Comparison of ENCODE assay signal across 1 cellular context in the genomic region with DNA sequence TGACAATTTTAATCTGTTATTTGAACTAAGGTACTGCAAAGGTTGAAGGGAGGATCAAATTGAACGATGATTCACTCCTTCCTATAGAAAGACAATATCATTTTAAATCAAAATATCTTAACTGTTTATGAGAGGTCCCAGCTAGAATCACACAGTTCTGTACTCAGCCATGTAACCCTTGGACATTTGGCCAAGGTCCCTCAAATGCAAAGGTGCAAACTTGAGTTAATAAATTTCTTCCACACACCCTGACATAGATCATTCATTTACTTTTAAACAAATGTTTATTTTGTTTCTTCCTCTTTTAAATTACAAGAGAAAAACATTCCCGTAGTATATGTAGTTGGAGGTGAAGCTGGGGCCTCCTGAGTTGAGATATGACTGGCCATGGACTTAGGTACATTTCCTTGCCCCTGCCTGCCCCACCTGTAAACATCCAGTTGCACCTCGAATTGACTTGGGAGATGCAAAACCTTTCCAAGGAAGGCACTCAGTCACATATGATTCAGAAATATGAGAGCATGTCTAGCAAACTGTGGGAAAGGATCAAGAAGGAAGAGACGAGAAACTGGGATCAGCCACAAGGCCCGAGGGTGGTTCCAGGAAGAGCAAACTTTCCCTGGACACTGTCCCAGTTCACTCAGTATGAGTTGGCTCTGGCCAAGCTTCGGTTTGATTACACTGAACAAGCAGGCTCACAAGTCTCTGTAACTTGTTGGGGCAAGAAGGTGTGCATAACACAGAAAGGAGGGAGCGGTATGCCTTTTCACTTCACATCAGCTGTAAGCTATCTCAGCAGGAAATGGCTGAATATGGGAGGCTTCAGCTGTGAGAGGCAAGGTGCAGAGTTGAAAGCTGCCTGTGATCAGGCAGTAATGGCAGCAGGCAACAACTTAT.
TF ChIP-seq lines count a peak whose summit lies in the region.

No MANE protein-coding gene starts in this region.

TF ChIP-seq in GM12878, 131 proteins besides CTCF, POLR2A, EP300 and RAD21 (continued from another document):
- TF ChIP-seq, protein P1, sequence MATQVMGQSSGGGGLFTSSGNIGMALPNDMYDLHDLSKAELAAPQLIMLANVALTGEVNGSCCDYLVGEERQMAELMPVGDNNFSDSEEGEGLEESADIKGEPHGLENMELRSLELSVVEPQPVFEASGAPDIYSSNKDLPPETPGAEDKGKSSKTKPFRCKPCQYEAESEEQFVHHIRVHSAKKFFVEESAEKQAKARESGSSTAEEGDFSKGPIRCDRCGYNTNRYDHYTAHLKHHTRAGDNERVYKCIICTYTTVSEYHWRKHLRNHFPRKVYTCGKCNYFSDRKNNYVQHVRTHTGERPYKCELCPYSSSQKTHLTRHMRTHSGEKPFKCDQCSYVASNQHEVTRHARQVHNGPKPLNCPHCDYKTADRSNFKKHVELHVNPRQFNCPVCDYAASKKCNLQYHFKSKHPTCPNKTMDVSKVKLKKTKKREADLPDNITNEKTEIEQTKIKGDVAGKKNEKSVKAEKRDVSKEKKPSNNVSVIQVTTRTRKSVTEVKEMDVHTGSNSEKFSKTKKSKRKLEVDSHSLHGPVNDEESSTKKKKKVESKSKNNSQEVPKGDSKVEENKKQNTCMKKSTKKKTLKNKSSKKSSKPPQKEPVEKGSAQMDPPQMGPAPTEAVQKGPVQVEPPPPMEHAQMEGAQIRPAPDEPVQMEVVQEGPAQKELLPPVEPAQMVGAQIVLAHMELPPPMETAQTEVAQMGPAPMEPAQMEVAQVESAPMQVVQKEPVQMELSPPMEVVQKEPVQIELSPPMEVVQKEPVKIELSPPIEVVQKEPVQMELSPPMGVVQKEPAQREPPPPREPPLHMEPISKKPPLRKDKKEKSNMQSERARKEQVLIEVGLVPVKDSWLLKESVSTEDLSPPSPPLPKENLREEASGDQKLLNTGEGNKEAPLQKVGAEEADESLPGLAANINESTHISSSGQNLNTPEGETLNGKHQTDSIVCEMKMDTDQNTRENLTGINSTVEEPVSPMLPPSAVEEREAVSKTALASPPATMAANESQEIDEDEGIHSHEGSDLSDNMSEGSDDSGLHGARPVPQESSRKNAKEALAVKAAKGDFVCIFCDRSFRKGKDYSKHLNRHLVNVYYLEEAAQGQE (IDR thresholded peaks at IDR 0.05; ENCODE audit: low read depth, low read length), result no peak
- TF ChIP-seq IRF4 (IDR thresholded peaks at IDR 0.05; ENCODE audit: low read depth, low read length), result no peak
- TF ChIP-seq, protein P2, sequence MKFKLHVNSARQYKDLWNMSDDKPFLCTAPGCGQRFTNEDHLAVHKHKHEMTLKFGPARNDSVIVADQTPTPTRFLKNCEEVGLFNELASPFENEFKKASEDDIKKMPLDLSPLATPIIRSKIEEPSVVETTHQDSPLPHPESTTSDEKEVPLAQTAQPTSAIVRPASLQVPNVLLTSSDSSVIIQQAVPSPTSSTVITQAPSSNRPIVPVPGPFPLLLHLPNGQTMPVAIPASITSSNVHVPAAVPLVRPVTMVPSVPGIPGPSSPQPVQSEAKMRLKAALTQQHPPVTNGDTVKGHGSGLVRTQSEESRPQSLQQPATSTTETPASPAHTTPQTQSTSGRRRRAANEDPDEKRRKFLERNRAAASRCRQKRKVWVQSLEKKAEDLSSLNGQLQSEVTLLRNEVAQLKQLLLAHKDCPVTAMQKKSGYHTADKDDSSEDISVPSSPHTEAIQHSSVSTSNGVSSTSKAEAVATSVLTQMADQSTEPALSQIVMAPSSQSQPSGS (IDR thresholded peaks at IDR 0.05; ENCODE audit: low read length), result no peak
- TF ChIP-seq ZSCAN29 (IDR thresholded peaks at IDR 0.05), result no peak
- no peak for TF ChIP-seq SIN3A (IDR thresholded peaks at IDR 0.05; ENCODE audit: low read depth, low read length)
- no peak for TF ChIP-seq EGR1 (IDR thresholded peaks at IDR 0.05; ENCODE audit: borderline replicate concordance in 1 of 2, low read depth in 2 of 2, low read length in 2 of 2)
- TF ChIP-seq, protein P3, sequence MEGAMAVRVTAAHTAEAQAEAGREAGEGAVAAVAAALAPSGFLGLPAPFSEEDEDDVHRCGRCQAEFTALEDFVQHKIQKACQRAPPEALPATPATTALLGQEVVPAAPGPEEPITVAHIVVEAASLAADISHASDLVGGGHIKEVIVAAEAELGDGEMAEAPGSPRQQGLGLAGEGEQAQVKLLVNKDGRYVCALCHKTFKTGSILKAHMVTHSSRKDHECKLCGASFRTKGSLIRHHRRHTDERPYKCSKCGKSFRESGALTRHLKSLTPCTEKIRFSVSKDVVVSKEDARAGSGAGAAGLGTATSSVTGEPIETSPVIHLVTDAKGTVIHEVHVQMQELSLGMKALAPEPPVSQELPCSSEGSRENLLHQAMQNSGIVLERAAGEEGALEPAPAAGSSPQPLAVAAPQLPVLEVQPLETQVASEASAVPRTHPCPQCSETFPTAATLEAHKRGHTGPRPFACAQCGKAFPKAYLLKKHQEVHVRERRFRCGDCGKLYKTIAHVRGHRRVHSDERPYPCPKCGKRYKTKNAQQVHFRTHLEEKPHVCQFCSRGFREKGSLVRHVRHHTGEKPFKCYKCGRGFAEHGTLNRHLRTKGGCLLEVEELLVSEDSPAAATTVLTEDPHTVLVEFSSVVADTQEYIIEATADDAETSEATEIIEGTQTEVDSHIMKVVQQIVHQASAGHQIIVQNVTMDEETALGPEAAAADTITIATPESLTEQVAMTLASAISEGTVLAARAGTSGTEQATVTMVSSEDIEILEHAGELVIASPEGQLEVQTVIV (IDR thresholded peaks at IDR 0.05; ENCODE audit: borderline replicate concordance, partially characterized antibody), result no peak
- TF ChIP-seq RELA (IDR thresholded peaks at IDR 0.05; ENCODE audit: borderline replicate concordance, partially characterized antibody), result no peak
- no peak for TF ChIP-seq ZNF24 (IDR thresholded peaks at IDR 0.05)
- no peak for TF ChIP-seq DPF2 (IDR thresholded peaks at IDR 0.05)
- TF ChIP-seq TCF12 (IDR thresholded peaks at IDR 0.05; ENCODE audit: low read depth, low read length), result no peak
- TF ChIP-seq, protein P4, sequence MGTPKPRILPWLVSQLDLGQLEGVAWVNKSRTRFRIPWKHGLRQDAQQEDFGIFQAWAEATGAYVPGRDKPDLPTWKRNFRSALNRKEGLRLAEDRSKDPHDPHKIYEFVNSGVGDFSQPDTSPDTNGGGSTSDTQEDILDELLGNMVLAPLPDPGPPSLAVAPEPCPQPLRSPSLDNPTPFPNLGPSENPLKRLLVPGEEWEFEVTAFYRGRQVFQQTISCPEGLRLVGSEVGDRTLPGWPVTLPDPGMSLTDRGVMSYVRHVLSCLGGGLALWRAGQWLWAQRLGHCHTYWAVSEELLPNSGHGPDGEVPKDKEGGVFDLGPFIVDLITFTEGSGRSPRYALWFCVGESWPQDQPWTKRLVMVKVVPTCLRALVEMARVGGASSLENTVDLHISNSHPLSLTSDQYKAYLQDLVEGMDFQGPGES (IDR thresholded peaks at IDR 0.05), result no peak
